Comparison of ENCODE assay signal across 11 cellular contexts in genomic region chr4:128525387-128525786, GRCh38.
A peak's percentile ranks its signal among the peaks of the same experiment; 100 is the strongest.
DNase-seq lines count a peak whose midpoint lies in the region; ATAC-seq and TF ChIP-seq lines count a peak whose summit lies in the region.
"Had no signal": no experiment of that assay in that cellular context is flagged by ENCODE, and none has a peak within 500 bp of the region (broad histone marks: within the 10 kb centered on the region; RNA-seq: fewer than 3 reads in every experiment).

No MANE protein-coding gene starts in this region.

- H2BK12ac ChIP-seq in H9 (ENCODE audit: insufficient read length, low read depth, low read length) = no peak overlapping the region

- no peak overlapping the region for H2AFZ ChIP-seq in H9 (ENCODE audit: low read length)

- no peak overlapping the region for H2BK120ac ChIP-seq in H9 (ENCODE audit: low read depth, low read length, poor library complexity, severe bottlenecking)

- no peak overlapping the region for H4K5ac ChIP-seq in H9 (ENCODE audit: insufficient read length, low read depth, low read length)

- H4K8ac ChIP-seq in H9 (replicated peaks; ENCODE audit: insufficient read length, low read depth, low read length) = no peak overlapping the region

- no peaks in the 10 kb centered on the region for H3K79me1 ChIP-seq in H9 (ENCODE audit: insufficient read depth, low read depth, low read length, poor library complexity, severe bottlenecking)

- ATAC-seq in GM19463 (IDR thresholded peaks at IDR 0.05; ENCODE audit: unreplicated experiment) = peak; percentile 63
- ATAC-seq: stimulated activated naive CD8-positive, alpha-beta T cell treated with anti-CD3 and anti-CD28 coated beads, Interleukin-15, Interleukin-2, amounts not matched to agents 100 U/mL and 50 U/mL, for 24 hours had no signal

- peaks cover 78% of the 10 kb centered on the region for H3K4me1 ChIP-seq in skeletal muscle satellite cell (ENCODE audit: control insufficient read depth, insufficient read depth, low read length)
- peaks cover 6% of the 10 kb centered on the region; the same call in 1 of the 2 replicates for H3K4me1 ChIP-seq in H9 (ENCODE audit: insufficient read depth, low read length)

- H3K14ac ChIP-seq in H9 (ENCODE audit: insufficient read depth, low read length) = no peak overlapping the region

- no peaks in the 10 kb centered on the region for H3K27me3 Mint-ChIP-seq in H9 (ENCODE audit: low read depth)

- peaks cover 29 to 33% of the 10 kb centered on the region in 2 experiments for H3K4me1 Mint-ChIP-seq in H9

- peak; percentile 54 for TF ChIP-seq POLR2A in erythroblast (IDR thresholded peaks at IDR 0.05; ENCODE audit: low read length)

- H3K23ac ChIP-seq in H9 (ENCODE audit: insufficient read length, low read depth, low read length) = no peak overlapping the region

- no peak overlapping the region for H2BK20ac ChIP-seq in H9 (ENCODE audit: low read depth, low read length, poor library complexity, severe bottlenecking)

- H3K56ac ChIP-seq in H9 (ENCODE audit: insufficient read length, low read depth, low read length) = no peak overlapping the region

- H3K4me3 Mint-ChIP-seq in H9 = no peak overlapping the region

- no peak overlapping the region for H2BK15ac ChIP-seq in H9 (ENCODE audit: low read depth, low read length)

- H3K79me2 ChIP-seq in H9 (ENCODE audit: insufficient read depth, low read length) = no peaks in the 10 kb centered on the region

- no peaks in the 10 kb centered on the region for H3K9me3 Mint-ChIP-seq in H9

- no peaks in the 10 kb centered on the region for H3K36me3 ChIP-seq in skeletal muscle satellite cell (ENCODE audit: insufficient read depth, low read length)

- H3K27ac Mint-ChIP-seq in H9 = no peak overlapping the region

- H3K36me3 Mint-ChIP-seq in H9 (ENCODE audit: insufficient read depth in 1 of 3, low read depth in 3 of 3) = no peaks in the 10 kb centered on the region

- H3K4ac ChIP-seq in H9 (ENCODE audit: low read depth, low read length) = no peak overlapping the region

- H2BK5ac ChIP-seq in H9 (ENCODE audit: insufficient read length, low read length) = no peak overlapping the region

- DNase-seq in NCI-H460 (ENCODE audit: extremely low read depth, low read depth) (peak; percentile 54), erythroblast (lab: John Stamatoyannopoulos, UW) (peak; percentile 57 to 76), activated T-cell treated with anti-CD3 and anti-CD28 coated beads for 4 hours (no peak), H9 (no peak), middle frontal gyrus (ENCODE audit: extremely low spot score, low spot score) (no peak), NK-92 (lab: John Stamatoyannopoulos, UW; ENCODE audit: unreplicated experiment) (no peak)
- DNase-seq: activated effector memory CD4-positive, alpha-beta T cell treated with Interleukin-2 at 50 U/mL for 16 hours; NCI-H1048; stimulated activated naive CD8-positive, alpha-beta T cell treated with anti-CD3 and anti-CD28 coated beads, Interleukin-15, Interleukin-2, amounts not matched to agents 100 U/mL and 50 U/mL, for 24 hours had no signal

- H3K27ac ChIP-seq in H9 (ENCODE audit: insufficient read length, low read depth, low read length) = no peak overlapping the region

- H3K18ac ChIP-seq in H9 (ENCODE audit: insufficient read length, low read depth, low read length) = no peak overlapping the region

- no peak overlapping the region for H3T11ph ChIP-seq in H9 (ENCODE audit: low read length)

- peak overlapping the region; percentile 62 for H3K9ac ChIP-seq in skeletal muscle satellite cell (ENCODE audit: low read depth, low read length)
- no peak overlapping the region for H3K9ac ChIP-seq in H9 (ENCODE audit: extremely low read depth, insufficient read length, low read length)

- no peak for TF ChIP-seq CTCF in H9 (conservative IDR thresholded peaks at IDR 0.05)

- H3K4me2 ChIP-seq in skeletal muscle satellite cell (ENCODE audit: low read length) (peak overlapping the region; percentile 31), H9 (ENCODE audit: insufficient read depth, insufficient read length, low read length) (no peak overlapping the region)

- H2AK5ac ChIP-seq in H9 (ENCODE audit: insufficient read length, low read length) = no peak overlapping the region

- no peaks in the 10 kb centered on the region for H3K27me3 ChIP-seq in skeletal muscle satellite cell (ENCODE audit: control insufficient read depth, insufficient read depth, low read length)
- no peaks in the 10 kb centered on the region for H3K27me3 ChIP-seq in H9 (ENCODE audit: insufficient read depth, low read length)

- H4K91ac ChIP-seq in H9 (ENCODE audit: insufficient read length, low read depth, low read length) = no peak overlapping the region

- no peaks in the 10 kb centered on the region for H3K9me3 ChIP-seq in skeletal muscle satellite cell (replicated peaks; ENCODE audit: low read length)
- H3K9me3 ChIP-seq in H9 (ENCODE audit: control insufficient read depth, low read depth, low read length) = no peaks in the 10 kb centered on the region

- no peaks in the 10 kb centered on the region for H4K20me1 ChIP-seq in H9 (ENCODE audit: control insufficient read depth, insufficient read depth, insufficient read length)

- H3K4me3 ChIP-seq in skeletal muscle satellite cell (ENCODE audit: low read length) = no peak overlapping the region

- WGBS in H9 (ENCODE audit: extremely low coverage, insufficient read length, low lambda C conversion rate) = no CpG with 5 or more reads among the region's 5 CpGs

- H3K23me2 ChIP-seq in H9 (ENCODE audit: insufficient read length, low read depth, low read length, poor library complexity, severe bottlenecking) = no peaks in the 10 kb centered on the region

Comparison
In these comparisons a context has a peak if more than half of its experiments do, and no peak if none do; other contexts are left out.
1. DNase-seq: peak in NCI-H460 (single experiment) and erythroblast (2 of 2); none in activated T-cell treated with anti-CD3 and anti-CD28 coated beads for 4 hours (single experiment), H9 (single experiment), middle frontal gyrus (single experiment) and NK-92 (single experiment).